Comparison of ENCODE assay signal across 8 cellular contexts in the genomic region with DNA sequence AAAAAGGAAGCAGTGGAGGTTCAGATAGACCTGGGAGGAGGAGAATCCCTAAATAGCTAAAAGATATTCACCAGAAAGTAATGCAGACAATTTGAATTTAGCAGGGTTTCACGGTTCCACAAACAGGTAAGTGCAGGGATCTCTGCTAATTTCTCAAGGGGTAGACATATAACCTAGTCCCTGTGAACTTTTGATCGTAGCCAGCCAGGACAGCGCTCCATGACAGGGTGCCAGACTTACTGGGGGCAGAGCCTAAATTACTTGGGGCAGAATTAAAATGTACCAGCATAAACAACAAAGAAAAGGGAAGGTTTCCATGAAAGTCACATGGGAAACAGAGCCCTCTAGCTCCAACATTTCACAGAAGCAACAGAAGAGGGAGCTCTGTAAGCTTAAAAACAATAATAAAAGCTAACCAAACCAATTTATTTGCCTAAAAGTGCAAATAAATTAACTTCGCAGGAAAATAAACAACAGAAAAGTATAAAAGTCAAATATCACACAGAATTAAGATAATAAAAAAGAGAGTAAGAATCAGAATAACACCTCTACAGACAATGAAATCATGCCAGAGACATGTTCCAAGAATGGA.
DNase-seq lines count a peak whose midpoint lies in the region; ATAC-seq and TF ChIP-seq lines count a peak whose summit lies in the region.

No MANE protein-coding gene starts in this region.

- H3K9me3 Mint-ChIP-seq in neural crest cell: peaks cover 3% of the 10 kb centered on the region

- H3K4me1 Mint-ChIP-seq in neural crest cell: no peaks in the 10 kb centered on the region

- peaks cover under 1% of the 10 kb centered on the region for H3K27me3 Mint-ChIP-seq in neural crest cell (ENCODE audit: low read depth)

- H3K27ac Mint-ChIP-seq in neural crest cell (ENCODE audit: unreplicated experiment): no peak overlapping the region

- H3K4me3 Mint-ChIP-seq in neural crest cell: no peak overlapping the region

- DNase-seq in ELF-1 (ENCODE audit: low read depth, low spot score): peak; percentile 13
- peak; percentile 47 for DNase-seq in M059J (ENCODE audit: low read depth)
- peak; percentile 45 for DNase-seq in dermis blood vessel endothelial cell
- no peak for DNase-seq in neural crest cell (ENCODE audit: low read depth, low spot score)
- DNase-seq in left colon: no peak
- no peak for DNase-seq in activated CD8-positive, alpha-beta memory T cell treated with anti-CD3 and anti-CD28 coated beads, Interleukin-2, amount 50 U/mL, for 4 hours
- no peak for DNase-seq in activated CD8-positive, alpha-beta memory T cell treated with anti-CD3 and anti-CD28 coated beads for 24 hours

- intact Hi-C loops in left colon (cut with DNase I, micrococcal nuclease): no loop called here

- peak; percentile 62 for TF ChIP-seq CTCF in neural crest cell (conservative IDR thresholded peaks at IDR 0.05)

- H3K36me3 Mint-ChIP-seq in neural crest cell (ENCODE audit: low read depth): no peaks in the 10 kb centered on the region

- no peak for ATAC-seq in left colon
- ATAC-seq in GM18909 (IDR thresholded peaks at IDR 0.05; ENCODE audit: poor library complexity, unreplicated experiment): no peak

Comparison
In these comparisons a context has a peak if more than half of its experiments do, and no peak if none do; other contexts are left out.
1. DNase-seq: peak in ELF-1 (single experiment), M059J (single experiment) and dermis blood vessel endothelial cell (single experiment); none in neural crest cell (single experiment), left colon (0 of 2), activated CD8-positive, alpha-beta memory T cell treated with anti-CD3 and anti-CD28 coated beads, Interleukin-2, amount 50 U/mL, for 4 hours (single experiment) and activated CD8-positive, alpha-beta memory T cell treated with anti-CD3 and anti-CD28 coated beads for 24 hours (single experiment).